8 cellular contexts compared by ENCODE assay signal in genomic region chr20:48791014-48791413, GRCh38. TPM values are rescaled to one million over a fixed set of nuclear protein-coding genes. Genes with fewer than 3 reads are reported as not detected.
A peak's percentile ranks its signal among the peaks of the same experiment; 100 is the strongest.
DNase-seq lines count a peak whose midpoint lies in the region; ATAC-seq and TF ChIP-seq lines count a peak whose summit lies in the region.

No MANE protein-coding gene starts in this region.

- DNase-seq in NCI-H2107 (lab: John Stamatoyannopoulos, UW) (peak; percentile 78), astrocyte of the hippocampus (ENCODE audit: low read depth, low spot score) (peak; percentile 62), brain microvascular endothelial cell (no peak), SK-N-DZ (ENCODE audit: low spot score) (no peak), lower leg skin (ENCODE audit: low spot score in 2 of 2) (no peak)

- WGBS in lower leg skin, 2 donors: 49 to 55% methylated on average over 11 of the region's 11 CpGs

- H3K27ac ChIP-seq in neutrophil (peak overlapping the region; percentile 99), brain microvascular endothelial cell (no peak overlapping the region)

- no peaks in the 10 kb centered on the region for H3K9me3 ChIP-seq in neutrophil

- 0 out of 3 replicates have a peak, but pooled peaks have one; percentile 16 for TF ChIP-seq CTCF in GM12872 (IDR thresholded peaks at IDR 0.05; ENCODE audit: insufficient read depth, low read depth, low read length)
- no peak for TF ChIP-seq CTCF in neutrophil (IDR thresholded peaks at IDR 0.05)
- TF ChIP-seq CTCF in brain microvascular endothelial cell (IDR thresholded peaks at IDR 0.05; ENCODE audit: low read depth, low read length, missing control alignments): no peak
- TF ChIP-seq CTCF in lower leg skin (IDR thresholded peaks at IDR 0.05): no peak

- H3K4me3 ChIP-seq in neutrophil (ENCODE audit: low read depth in 1 of 2, low read length in 1 of 2) (peak overlapping the region in 1 of 2 experiments; percentile 26), brain microvascular endothelial cell (ENCODE audit: low read depth, low read length) (no peak overlapping the region), lower leg skin (ENCODE audit: low read depth, poor library complexity, severe bottlenecking) (no peak overlapping the region)

- peaks cover 11% of the 10 kb centered on the region for H3K36me3 ChIP-seq in neutrophil
- no peaks in the 10 kb centered on the region for H3K36me3 ChIP-seq in brain microvascular endothelial cell (replicated peaks)

- ATAC-seq in GM18873 (IDR thresholded peaks at IDR 0.05; ENCODE audit: low FRiP score, unreplicated experiment): no peak

- no peak for TF ChIP-seq POLR2A in lower leg skin (IDR thresholded peaks at IDR 0.05)

- intact Hi-C loops in lower leg skin (cut with DNase I; ENCODE audit: low total_unique reads): no loop called here

- no peaks in the 10 kb centered on the region for H3K27me3 ChIP-seq in neutrophil
- H3K27me3 ChIP-seq in brain microvascular endothelial cell (replicated peaks): no peaks in the 10 kb centered on the region

- in situ Hi-C loops in brain microvascular endothelial cell (cut with HindIII; ENCODE audit: low pct_ligation_motif_present, low sequenced_read_pairs): no loop called here

- peaks cover 94 to 98% of the 10 kb centered on the region in 2 experiments for H3K4me1 ChIP-seq in neutrophil (ENCODE audit: control insufficient read depth in 1 of 2, insufficient read depth in 1 of 2, low read depth in 1 of 2, low read length in 1 of 2)

RNA-seq across cellular contexts. Expression of gene PREX1, which starts 36.8 kb away (rescaled TPM):
- 3.9 and 4.7 TPM in 2 replicates for polyA plus RNA-seq in SK-N-DZ (2014; cell fraction: cytosol; rRNA removed)
- 5.1 and 11.4 TPM in 2 replicates for polyA plus RNA-seq in SK-N-DZ (2014; cell fraction: nucleus; rRNA removed)
- 10 to 100 TPM in 1 of 4 donors, 1 to 10 TPM in 3; 5.4 to 18.6 (median 7.9) TPM for total RNA-seq in lower leg skin

Comparison
In these comparisons a context has a peak if more than half of its experiments do, and no peak if none do; other contexts are left out.
1. DNase-seq: peak in NCI-H2107 (single experiment) and astrocyte of the hippocampus (single experiment); none in brain microvascular endothelial cell (single experiment), SK-N-DZ (single experiment) and lower leg skin (0 of 2).